In genomic region chr1:83016354-83016753, GRCh38 we compare ENCODE assay signal across 24 cellular contexts.
"Had no signal": no experiment of that assay in that cellular context is flagged by ENCODE, and none has a peak within 500 bp of the region (broad histone marks: within the 10 kb centered on the region; RNA-seq: fewer than 3 reads in every experiment).

No MANE protein-coding gene starts in this region.

- H3K4me3 ChIP-seq: colonic mucosa, coronary artery, dorsolateral prefrontal cortex, esophagus muscularis mucosa, esophagus squamous epithelium, gastrocnemius medialis, gastroesophageal sphincter, heart left ventricle, heart right ventricle had no signal

- H3K9me3 ChIP-seq: colonic mucosa, gastrocnemius medialis had no signal

- H3K4me1 ChIP-seq: colonic mucosa, esophagus muscularis mucosa, gastrocnemius medialis, gastroesophageal sphincter had no signal

- DNase-seq: colonic mucosa; cortex of kidney; dermis blood vessel endothelial cell; dorsolateral prefrontal cortex; effector CD4-positive, alpha-beta T cell; effector CD8-positive, alpha-beta T cell; effector memory CD4-positive, alpha-beta T cell; effector memory CD8-positive, alpha-beta T cell; endodermal cell; erythroblast; esophagus squamous epithelium; foreskin fibroblast; foreskin keratinocyte; foreskin melanocyte; gastrocnemius medialis; glutamatergic neuron; head of caudate nucleus; heart left ventricle; heart right ventricle had no signal

- ATAC-seq: effector memory CD8-positive, alpha-beta T cell; esophagus mucosa; foreskin keratinocyte; gastrocnemius medialis; gastroesophageal sphincter; heart left ventricle; heart right ventricle had no signal

- H3K36me3 ChIP-seq: colonic mucosa, esophagus muscularis mucosa, esophagus squamous epithelium, gastrocnemius medialis, gastroesophageal sphincter, heart left ventricle, heart right ventricle had no signal

- H3K27me3 ChIP-seq: colonic mucosa, dorsolateral prefrontal cortex, esophagus muscularis mucosa, esophagus squamous epithelium, foreskin keratinocyte, gastrocnemius medialis, gastroesophageal sphincter, heart left ventricle, heart right ventricle had no signal

- H3K27ac ChIP-seq: colonic mucosa, coronary artery, dorsolateral prefrontal cortex, epithelial cell of prostate, esophagus muscularis mucosa, esophagus squamous epithelium, foreskin keratinocyte, gastrocnemius medialis, gastroesophageal sphincter, heart left ventricle, heart right ventricle had no signal
